Comparison of ENCODE assay signal across 8 cellular contexts in genomic region chrX:68183612-68184214, GRCh38.
DNase-seq lines count a peak whose midpoint lies in the region; ATAC-seq and TF ChIP-seq lines count a peak whose summit lies in the region.

No MANE protein-coding gene starts in this region.

- no peaks in the 10 kb centered on the region for H3K9me3 Mint-ChIP-seq in type B pancreatic cell
- H3K9me3 Mint-ChIP-seq in activated CD8-positive, alpha-beta memory T cell treated with anti-CD3 and anti-CD28 coated beads, Interleukin-2, amount 10 ng/mL, durations not matched to agents 7 days and 5 days (ENCODE audit: low read depth): no peaks in the 10 kb centered on the region

- H3K4me3 ChIP-seq in heart left ventricle: no peak overlapping the region
- no peak overlapping the region for H3K4me3 ChIP-seq in epithelial cell of esophagus (ENCODE audit: low read length)

- TF ChIP-seq CTCF in heart left ventricle (IDR thresholded peaks at IDR 0.05) (peak in 11 of 12 donors; percentile 15 to 43 (median 34)), epithelial cell of esophagus (IDR thresholded peaks at IDR 0.05; ENCODE audit: insufficient read depth, low read depth, low read length, missing control alignments) (peak; percentile 49), type B pancreatic cell (conservative IDR thresholded peaks at IDR 0.05) (peak; percentile 72)

- DNase-seq in heart left ventricle: no peak
- no peak for DNase-seq in cardiac septum (ENCODE audit: low spot score)
- peak; percentile 8 for DNase-seq in NCI-H82 treated with DMSO at 0.1 percent for 48 hours (lab: John Stamatoyannopoulos, UW; ENCODE audit: unreplicated experiment)
- peak; percentile 47 for DNase-seq in epithelial cell of esophagus (ENCODE audit: low read depth)
- no peak for DNase-seq in type B pancreatic cell (ENCODE audit: extremely low spot score, unreplicated experiment)
- DNase-seq in activated CD8-positive, alpha-beta memory T cell treated with anti-CD3 and anti-CD28 coated beads, Interleukin-2, amount 50 U/mL, for 4 hours: no peak
- DNase-seq in SHP77 treated with DMSO at 0.1 percent for 48 hours (lab: John Stamatoyannopoulos, UW): no peak
- DNase-seq in activated CD8-positive, alpha-beta memory T cell treated with anti-CD3 and anti-CD28 coated beads, Interleukin-2, amount 10 ng/mL, durations not matched to agents 7 days and 5 days: no peak

- CTCF ChIA-PET in activated CD8-positive, alpha-beta memory T cell treated with anti-CD3 and anti-CD28 coated beads, Interleukin-2, amount 10 ng/mL, durations not matched to agents 7 days and 5 days (lab: Charles Lee): interaction anchor here (1.3 kb wide), 1 partner anchor 10 kb away, joined by 3 read pairs; no protein-coding TSS in a partner anchor

- intact Hi-C loops in heart left ventricle (cut with DNase I): no loop called here
- intact Hi-C loops in cardiac septum (cut with DNase I): no loop called here

- H3K4me1 ChIP-seq in heart left ventricle: no peaks in the 10 kb centered on the region

- peaks cover 4% of the 10 kb centered on the region for H3K36me3 Mint-ChIP-seq in type B pancreatic cell
- H3K36me3 Mint-ChIP-seq in activated CD8-positive, alpha-beta memory T cell treated with anti-CD3 and anti-CD28 coated beads, Interleukin-2, amount 10 ng/mL, durations not matched to agents 7 days and 5 days: no peaks in the 10 kb centered on the region

- H3K4me1 Mint-ChIP-seq in type B pancreatic cell (ENCODE audit: unreplicated experiment): no peaks in the 10 kb centered on the region
- peaks cover 9% of the 10 kb centered on the region for H3K4me1 Mint-ChIP-seq in activated CD8-positive, alpha-beta memory T cell treated with anti-CD3 and anti-CD28 coated beads, Interleukin-2, amount 10 ng/mL, durations not matched to agents 7 days and 5 days

- no peak for ATAC-seq in heart left ventricle
- ATAC-seq in activated CD8-positive, alpha-beta memory T cell treated with anti-CD3 and anti-CD28 coated beads, Interleukin-2, amount 10 ng/mL, durations not matched to agents 7 days and 5 days: no peak

- H3K36me3 ChIP-seq in heart left ventricle: no peaks in the 10 kb centered on the region

- peaks cover 0 to 9% (median 0%) of the 10 kb centered on the region in 9 donors for H3K27me3 ChIP-seq in heart left ventricle

- no peaks in the 10 kb centered on the region for H3K27me3 Mint-ChIP-seq in type B pancreatic cell
- H3K27me3 Mint-ChIP-seq in activated CD8-positive, alpha-beta memory T cell treated with anti-CD3 and anti-CD28 coated beads, Interleukin-2, amount 10 ng/mL, durations not matched to agents 7 days and 5 days: no peaks in the 10 kb centered on the region

- H3K4me3 Mint-ChIP-seq in type B pancreatic cell: no peak overlapping the region
- no peak overlapping the region for H3K4me3 Mint-ChIP-seq in activated CD8-positive, alpha-beta memory T cell treated with anti-CD3 and anti-CD28 coated beads, Interleukin-2, amount 10 ng/mL, durations not matched to agents 7 days and 5 days

- H3K27ac Mint-ChIP-seq in type B pancreatic cell: no peak overlapping the region
- no peak overlapping the region for H3K27ac Mint-ChIP-seq in activated CD8-positive, alpha-beta memory T cell treated with anti-CD3 and anti-CD28 coated beads, Interleukin-2, amount 10 ng/mL, durations not matched to agents 7 days and 5 days

- 50 to 70% (median 60%) methylated on average over 4 of the region's 4 CpGs for WGBS in heart left ventricle, 4 donors

- no peaks in the 10 kb centered on the region for H3K9me3 ChIP-seq in heart left ventricle

- no peak for TF ChIP-seq POLR2A in heart left ventricle (IDR thresholded peaks at IDR 0.05)

- no peak overlapping the region for H3K27ac ChIP-seq in heart left ventricle

Comparison
In these comparisons a context has a peak if more than half of its experiments do, and no peak if none do; other contexts are left out.
1. DNase-seq: peak in NCI-H82 treated with DMSO at 0.1 percent for 48 hours (single experiment) and epithelial cell of esophagus (single experiment); none in heart left ventricle (0 of 5), cardiac septum (single experiment), type B pancreatic cell (single experiment), activated CD8-positive, alpha-beta memory T cell treated with anti-CD3 and anti-CD28 coated beads, Interleukin-2, amount 50 U/mL, for 4 hours (single experiment), SHP77 treated with DMSO at 0.1 percent for 48 hours (single experiment) and activated CD8-positive, alpha-beta memory T cell treated with anti-CD3 and anti-CD28 coated beads, Interleukin-2, amount 10 ng/mL, durations not matched to agents 7 days and 5 days (single experiment).
2. Peak in every context shown above with its lines, with median percentiles within 50 percentile points of each other: CTCF ChIP-seq.